26 cellular contexts compared by ENCODE assay signal in the genomic region with DNA sequence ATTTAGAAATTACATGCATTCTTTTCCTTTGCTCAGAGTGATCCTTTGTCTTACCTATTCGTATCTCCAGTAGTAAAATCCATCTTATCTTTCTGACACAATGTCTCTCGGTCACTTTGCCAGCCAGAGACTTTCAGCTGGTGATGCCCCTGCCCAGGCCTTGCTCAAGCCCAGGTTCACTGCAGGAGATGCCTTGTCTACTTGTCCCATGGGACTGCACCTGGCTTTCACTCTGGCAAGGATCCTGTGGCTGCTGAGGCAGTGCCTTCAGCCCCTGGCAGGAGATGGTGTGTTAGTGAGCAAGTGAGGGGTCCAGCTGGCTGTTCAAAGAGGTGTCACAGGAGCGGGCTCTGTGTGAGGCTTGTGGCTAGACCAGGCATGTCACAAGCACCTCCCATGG.
"Had no signal": no experiment of that assay in that cellular context is flagged by ENCODE, and none has a peak within 500 bp of the region (broad histone marks: within the 10 kb centered on the region; RNA-seq: fewer than 3 reads in every experiment).

No MANE protein-coding gene starts in this region.

- H3K27ac ChIP-seq: left lung, lower lobe of right lung, neural progenitor cell, ovary, right atrium auricular region, right lobe of liver, tibial nerve, uterus had no signal

- H3K36me3 ChIP-seq: left lung, lower lobe of right lung, neural progenitor cell, ovary, right atrium auricular region, right lobe of liver, tibial nerve, uterus had no signal

- H3K4me1 Mint-ChIP-seq: memory B cell; naive B cell; natural killer cell; neural progenitor cell; stimulated activated memory B cell treated with anti-CD40 and anti-IgM and Interleukin-4, amounts not matched to agents 10 μg/mL and 1 μg/mL and 100 μg/mL, for 72 hours; stimulated activated naive CD8-positive, alpha-beta T cell treated with anti-CD3 and anti-CD28 coated beads, Interleukin-15, amount 100 ng/mL, for 72 hours had no signal

- DNase-seq: hippocampal formation; left colon; left lung; lower lobe of right lung; naive B cell; natural killer cell; nephron progenitor cell; ovary; right lobe of liver; stimulated activated CD4-positive, alpha-beta T cell treated with anti-CD3 and anti-CD28 coated beads, Interleukin-1b, Interleukin-23, amount 100 ng/mL, for 48 hours; stimulated activated CD4-positive, alpha-beta T cell treated with anti-CD3 and anti-CD28 coated beads, Interleukin-2, amount 100 ng/mL, for 48 hours; stimulated activated CD4-positive, alpha-beta T cell treated with anti-CD3 and anti-CD28 coated beads, Interleukin-4, amount 100 ng/mL, for 4 hours; stimulated activated CD8-positive, alpha-beta memory T cell treated with anti-CD3 and anti-CD28 coated beads, Interleukin-4, amount 100 ng/mL, for 48 hours; stimulated activated naive CD4-positive, alpha-beta T cell treated with Interleukin-2 at 50 U/mL for 16 hours; stimulated activated naive CD8-positive, alpha-beta T cell treated with anti-CD3 and anti-CD28 coated beads, Interleukin-15, amount 100 ng/mL, for 72 hours; substantia nigra; uterus had no signal

- H3K9ac ChIP-seq: neural progenitor cell had no signal

- H3K4me2 ChIP-seq: neural progenitor cell, smooth muscle cell had no signal

- H3K27me3 Mint-ChIP-seq: memory B cell; naive B cell; progenitor cell of endocrine pancreas; stimulated activated memory B cell treated with anti-CD40 and anti-IgM and Interleukin-4, amounts not matched to agents 10 μg/mL and 1 μg/mL and 100 μg/mL, for 72 hours; stimulated activated naive CD8-positive, alpha-beta T cell treated with anti-CD3 and anti-CD28 coated beads, Interleukin-15, amount 100 ng/mL, for 72 hours; type B pancreatic cell had no signal

- H3K36me3 Mint-ChIP-seq: memory B cell; naive B cell; natural killer cell; neural progenitor cell; stimulated activated memory B cell treated with anti-CD40 and anti-IgM and Interleukin-4, amounts not matched to agents 10 μg/mL and 1 μg/mL and 100 μg/mL, for 72 hours; type B pancreatic cell had no signal

- H3K27ac Mint-ChIP-seq: memory B cell; mesothelial cell of epicardium; naive B cell; natural killer cell; nephron progenitor cell; neural progenitor cell; progenitor cell of endocrine pancreas; stimulated activated memory B cell treated with anti-CD40 and anti-IgM and Interleukin-4, amounts not matched to agents 10 μg/mL and 1 μg/mL and 100 μg/mL, for 72 hours; stimulated activated naive CD8-positive, alpha-beta T cell treated with anti-CD3 and anti-CD28 coated beads, Interleukin-15, amount 100 ng/mL, for 72 hours; type B pancreatic cell had no signal

- ATAC-seq: left colon; left lung; lower lobe of right lung; natural killer cell; right lobe of liver; stimulated activated memory B cell treated with anti-CD40 and anti-IgM and Interleukin-4, amounts not matched to agents 10 μg/mL and 1 μg/mL and 100 μg/mL, for 72 hours; stimulated activated naive CD8-positive, alpha-beta T cell treated with anti-CD3 and anti-CD28 coated beads, Interleukin-15, amount 100 ng/mL, for 72 hours had no signal

- H2AFZ ChIP-seq: neural progenitor cell had no signal

- H3K9me3 Mint-ChIP-seq: type B pancreatic cell had no signal

- H3K4me3 ChIP-seq: left lung, lower lobe of right lung, neural progenitor cell, ovary, right atrium auricular region, right lobe of liver, smooth muscle cell, tibial nerve, uterus had no signal

- H3K27me3 ChIP-seq: left lung, neural progenitor cell, ovary, right atrium auricular region, right lobe of liver, tibial nerve, uterus had no signal

- H3K4me1 ChIP-seq: left lung, lower lobe of right lung, neural progenitor cell, right atrium auricular region, right lobe of liver, tibial nerve had no signal

- H3K4me3 Mint-ChIP-seq: memory B cell; mesothelial cell of epicardium; naive B cell; natural killer cell; nephron progenitor cell; neural progenitor cell; stimulated activated memory B cell treated with anti-CD40 and anti-IgM and Interleukin-4, amounts not matched to agents 10 μg/mL and 1 μg/mL and 100 μg/mL, for 72 hours; stimulated activated naive CD8-positive, alpha-beta T cell treated with anti-CD3 and anti-CD28 coated beads, Interleukin-15, amount 100 ng/mL, for 72 hours; type B pancreatic cell had no signal

- H3K9me3 ChIP-seq: lower lobe of right lung, right lobe of liver, uterus had no signal
